26 cellular contexts compared by ENCODE assay signal in the genomic region with DNA sequence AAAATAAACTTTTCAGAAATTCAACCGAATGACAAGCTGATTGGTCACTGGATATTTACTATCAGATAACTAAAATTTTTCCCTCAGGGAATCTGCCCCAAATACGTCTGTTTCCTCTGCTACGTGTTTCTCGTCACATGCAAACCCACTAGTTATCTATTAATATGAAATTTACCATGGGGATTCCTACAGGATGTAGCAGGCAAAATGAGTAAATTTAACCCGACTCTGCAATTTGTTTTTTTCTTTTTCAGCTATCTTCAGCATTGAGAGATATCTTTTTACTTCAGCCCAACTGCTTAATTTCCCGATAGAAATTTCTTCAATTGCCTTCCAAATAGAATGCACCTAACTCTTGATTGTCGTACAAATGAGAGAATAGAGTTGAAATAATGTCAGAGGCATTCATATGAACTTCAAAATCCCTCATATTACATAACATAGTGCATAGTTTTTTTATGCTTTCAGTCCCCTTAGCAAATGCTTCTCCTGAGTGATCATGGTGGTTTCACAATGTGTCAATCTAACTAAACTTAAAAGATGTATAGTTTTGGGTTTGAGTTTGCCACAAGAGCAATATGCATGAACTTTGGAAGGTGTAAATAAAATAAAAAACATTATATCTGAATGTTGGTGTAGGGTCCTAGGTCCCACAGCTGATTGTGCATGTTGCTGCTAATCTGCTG.
"Had no signal": no experiment of that assay in that cellular context is flagged by ENCODE, and none has a peak within 500 bp of the region (broad histone marks: within the 10 kb centered on the region; RNA-seq: fewer than 3 reads in every experiment).

No MANE protein-coding gene starts in this region.

- H3K9me3 ChIP-seq: colonic mucosa, esophagus squamous epithelium, gastrocnemius medialis, left lung, lower lobe of right lung, mucosa of descending colon had no signal

- H3K4me3 ChIP-seq: colonic mucosa, esophagus squamous epithelium, gastrocnemius medialis, heart right ventricle, left lung, lower lobe of right lung, mucosa of descending colon had no signal

- DNase-seq: colonic mucosa; cortex of kidney; effector CD8-positive, alpha-beta T cell; effector memory CD8-positive, alpha-beta T cell; endodermal cell; erythroblast; esophagus squamous epithelium; foreskin fibroblast; foreskin melanocyte; gastrocnemius medialis; glutamatergic neuron; head of caudate nucleus; heart right ventricle; hippocampal formation; left cardiac atrium; left lung; left ventricle myocardium superior; lower lobe of right lung; mesenchymal stem cell; mucosa of descending colon; naive B cell had no signal

- FAIRE-seq: endometrium, islet of Langerhans, keratinocyte had no signal

- ATAC-seq: effector memory CD8-positive, alpha-beta T cell; esophagus mucosa; gastrocnemius medialis; heart right ventricle; left cardiac atrium; left lung; left ventricle myocardium superior; lower lobe of right lung; mucosa of descending colon had no signal

- H3K27ac ChIP-seq: colonic mucosa, epithelial cell of prostate, esophagus squamous epithelium, gastrocnemius medialis, heart right ventricle, left lung, lower lobe of right lung had no signal

- H3K36me3 ChIP-seq: colonic mucosa, esophagus squamous epithelium, gastrocnemius medialis, heart right ventricle, left lung, lower lobe of right lung had no signal

- H3K27me3 ChIP-seq: colonic mucosa, esophagus squamous epithelium, gastrocnemius medialis, heart right ventricle, left lung had no signal

- H3K4me1 ChIP-seq: colonic mucosa, esophagus squamous epithelium, gastrocnemius medialis, heart right ventricle, left lung, lower lobe of right lung had no signal
